ENCODE assay signal across 1 cellular context in genomic region chr4:88122260-88122659, GRCh38.
TF ChIP-seq lines count a peak whose summit lies in the region.
"Not testable (repeated sequence)": the region's sequence is repeated elsewhere in the genome, so short reads cannot be mapped to it uniquely, and the experiment has no call there.

No MANE protein-coding gene starts in this region.

TF ChIP-seq in HepG2, 621 proteins besides CTCF, POLR2A, EP300 and RAD21:
- TF ChIP-seq, protein P1, sequence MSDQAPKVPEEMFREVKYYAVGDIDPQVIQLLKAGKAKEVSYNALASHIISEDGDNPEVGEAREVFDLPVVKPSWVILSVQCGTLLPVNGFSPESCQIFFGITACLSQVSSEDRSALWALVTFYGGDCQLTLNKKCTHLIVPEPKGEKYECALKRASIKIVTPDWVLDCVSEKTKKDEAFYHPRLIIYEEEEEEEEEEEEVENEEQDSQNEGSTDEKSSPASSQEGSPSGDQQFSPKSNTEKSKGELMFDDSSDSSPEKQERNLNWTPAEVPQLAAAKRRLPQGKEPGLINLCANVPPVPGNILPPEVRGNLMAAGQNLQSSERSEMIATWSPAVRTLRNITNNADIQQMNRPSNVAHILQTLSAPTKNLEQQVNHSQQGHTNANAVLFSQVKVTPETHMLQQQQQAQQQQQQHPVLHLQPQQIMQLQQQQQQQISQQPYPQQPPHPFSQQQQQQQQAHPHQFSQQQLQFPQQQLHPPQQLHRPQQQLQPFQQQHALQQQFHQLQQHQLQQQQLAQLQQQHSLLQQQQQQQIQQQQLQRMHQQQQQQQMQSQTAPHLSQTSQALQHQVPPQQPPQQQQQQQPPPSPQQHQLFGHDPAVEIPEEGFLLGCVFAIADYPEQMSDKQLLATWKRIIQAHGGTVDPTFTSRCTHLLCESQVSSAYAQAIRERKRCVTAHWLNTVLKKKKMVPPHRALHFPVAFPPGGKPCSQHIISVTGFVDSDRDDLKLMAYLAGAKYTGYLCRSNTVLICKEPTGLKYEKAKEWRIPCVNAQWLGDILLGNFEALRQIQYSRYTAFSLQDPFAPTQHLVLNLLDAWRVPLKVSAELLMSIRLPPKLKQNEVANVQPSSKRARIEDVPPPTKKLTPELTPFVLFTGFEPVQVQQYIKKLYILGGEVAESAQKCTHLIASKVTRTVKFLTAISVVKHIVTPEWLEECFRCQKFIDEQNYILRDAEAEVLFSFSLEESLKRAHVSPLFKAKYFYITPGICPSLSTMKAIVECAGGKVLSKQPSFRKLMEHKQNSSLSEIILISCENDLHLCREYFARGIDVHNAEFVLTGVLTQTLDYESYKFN (CRISPR knock-in tag; conservative IDR thresholded peaks at IDR 0.05), result 0 out of 2 replicates have a peak, but pooled peaks have one; percentile 16
- TF ChIP-seq ZMYM4 (CRISPR knock-in tag; IDR thresholded peaks at IDR 0.05) (peak; percentile 53), FOXA1 (CRISPR knock-in tag; IDR thresholded peaks at IDR 0.05) (peak; percentile 56), ARID5B (CRISPR knock-in tag; IDR thresholded peaks at IDR 0.05) (peak; percentile 17; the same call in 1 of the 2 replicates), ZNF281 (CRISPR knock-in tag; IDR thresholded peaks at IDR 0.05; ENCODE audit: borderline replicate concordance) (peak; percentile 90), ZNF687 (CRISPR knock-in tag; IDR thresholded peaks at IDR 0.05) (peak; percentile 31; the same call in 1 of the 2 replicates), ZFX (CRISPR knock-in tag; IDR thresholded peaks at IDR 0.05; ENCODE audit: low read depth) (0 out of 2 replicates have a peak, but pooled peaks have one; percentile 22), ZFY (CRISPR knock-in tag; IDR thresholded peaks at IDR 0.05) (0 out of 2 replicates have a peak, but pooled peaks have one; percentile 15), GATAD2A (CRISPR knock-in tag; IDR thresholded peaks at IDR 0.05) (0 out of 2 replicates have a peak, but pooled peaks have one; percentile 30), FOXA3 (CRISPR knock-in tag; IDR thresholded peaks at IDR 0.05) (peak; percentile 76), SOX13 (CRISPR knock-in tag; conservative IDR thresholded peaks at IDR 0.05 in 1 of 2, IDR thresholded peaks at IDR 0.05 in 1 of 2) (0 out of 4 replicates have a peak, but pooled peaks of 1 of the 2 experiments have one; percentile 8), HOXA3 (CRISPR knock-in tag; IDR thresholded peaks at IDR 0.05) (peak; percentile 26; the same call in 1 of the 2 replicates)
- TF ChIP-seq FOXA1, SOX13 (IDR thresholded peaks at IDR 0.05): not testable (repeated sequence)
